15 cellular contexts compared by ENCODE assay signal in the genomic region with DNA sequence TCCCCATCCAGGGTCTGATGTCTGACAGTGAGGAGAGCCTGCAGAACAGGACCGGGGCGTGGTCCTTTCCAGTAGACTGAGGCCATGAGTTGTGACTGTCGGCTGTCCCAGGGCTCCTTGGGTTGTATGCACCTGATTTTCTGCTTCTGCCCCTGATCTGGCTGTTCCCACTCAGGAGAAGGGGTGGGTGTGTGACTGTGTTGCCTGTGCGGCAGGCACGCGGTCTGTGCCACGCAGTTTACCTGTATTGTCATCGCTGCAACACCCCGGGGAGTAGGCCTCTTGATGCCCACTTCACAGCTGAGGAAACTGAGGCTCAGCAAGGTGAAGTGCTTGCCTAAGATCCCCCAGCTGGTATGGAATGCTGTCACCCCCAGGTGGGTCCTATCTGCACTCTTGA. TPM values are rescaled to one million over a fixed set of nuclear protein-coding genes. Genes with fewer than 3 reads are reported as not detected.
DNase-seq lines count a peak whose midpoint lies in the region; ATAC-seq and TF ChIP-seq lines count a peak whose summit lies in the region.
"Had no signal": no experiment of that assay in that cellular context is flagged by ENCODE, and none has a peak within 500 bp of the region (broad histone marks: within the 10 kb centered on the region; RNA-seq: fewer than 3 reads in every experiment).

No MANE protein-coding gene starts in this region.

- intact Hi-C loops in thyroid gland (cut with DNase I) = no loop called here

- no peak for TF ChIP-seq CTCF in fibroblast of lung (conservative IDR thresholded peaks at IDR 0.05 in 1 of 2, IDR thresholded peaks at IDR 0.05 in 1 of 2; ENCODE audit: low read depth in 1 of 2, low read length in 2 of 2)
- no peak for TF ChIP-seq CTCF in nephron (IDR thresholded peaks at IDR 0.05; ENCODE audit: unreplicated experiment in 3 of 3)
- TF ChIP-seq CTCF in thyroid gland (IDR thresholded peaks at IDR 0.05) = no peak

- H3K27me3 ChIP-seq in fibroblast of lung (ENCODE audit: control insufficient read depth, insufficient read depth, low read length) (no peaks in the 10 kb centered on the region), thyroid gland (no peaks in the 10 kb centered on the region)

- 80 to 100% methylated on average over 3 to 9 of the region's 9 CpGs for WGBS in thyroid gland, 2 donors

- H3K27ac Mint-ChIP-seq in T-helper 17 cell (no peak overlapping the region), nephron (peak overlapping the region in 1 of 3 experiments; percentile 41)
- H3K27ac Mint-ChIP-seq: activated CD4-positive, alpha-beta T cell treated with anti-CD3 and anti-CD28 coated beads, Interleukin-2, amount 10 ng/mL, durations not matched to agents 24 days and 14 days; CD8-positive, alpha-beta memory T cell; neural progenitor cell had no signal

- H3K27ac ChIP-seq in fibroblast of lung (ENCODE audit: insufficient read depth, low read length) (peak overlapping the region; percentile 55), thyroid gland (peak overlapping the region in 2 of 3 donors; percentile 68 to 70)
- H3K27ac ChIP-seq: neural progenitor cell had no signal

- H3K4me2 ChIP-seq in fibroblast of lung (ENCODE audit: extremely low read depth, insufficient read depth, low read length) = peak overlapping the region; percentile 96
- H3K4me2 ChIP-seq: neural progenitor cell had no signal

- in situ Hi-C loops in G401 (cut with HindIII; ENCODE audit: low sequenced_read_pairs) = no loop called here

- H3K4me3 ChIP-seq in fibroblast of lung (replicated peaks in 1 of 4; ENCODE audit: control extremely low read depth in 1 of 4, insufficient read depth in 1 of 4, low read depth in 3 of 4, low read length in 4 of 4) (peak overlapping the region; percentile 60 to 96 (median 78)), thyroid gland (replicated peaks in 1 of 3) (peak overlapping the region in 1 of 3 donors; percentile 25)
- H3K4me3 ChIP-seq: neural progenitor cell had no signal

- H3K4me1 Mint-ChIP-seq in T-helper 17 cell (peaks cover 20% of the 10 kb centered on the region), nephron (peaks cover 34% of the 10 kb centered on the region)

- ATAC-seq in T-helper 17 cell (no peak), GM19452 (IDR thresholded peaks at IDR 0.05; ENCODE audit: unreplicated experiment) (no peak)
- ATAC-seq: Panc1 had no signal

- H3K36me3 Mint-ChIP-seq in T-helper 17 cell (ENCODE audit: low read depth) (no peaks in the 10 kb centered on the region), nephron (ENCODE audit: low read depth) (no peaks in the 10 kb centered on the region)
- H3K36me3 Mint-ChIP-seq: CD8-positive, alpha-beta memory T cell; neural progenitor cell had no signal

- peak overlapping the region; percentile 33 for H3K4me3 Mint-ChIP-seq in T-helper 17 cell
- peak overlapping the region; percentile 87 to 88 (median 87) for H3K4me3 Mint-ChIP-seq in nephron

- TF ChIP-seq POLR2A in thyroid gland (IDR thresholded peaks at IDR 0.05) = no peak

- H3K9me3 ChIP-seq in T-helper 17 cell (ENCODE audit: control insufficient read depth, low read length, poor library complexity, severe bottlenecking) = no peaks in the 10 kb centered on the region
- H3K9me3 ChIP-seq in fibroblast of lung (ENCODE audit: control insufficient read depth, insufficient read depth, low read depth, low read length) = no peaks in the 10 kb centered on the region
- no peaks in the 10 kb centered on the region for H3K9me3 ChIP-seq in thyroid gland

- DNase-seq in T-helper 17 cell (no peak), fibroblast of lung (ENCODE audit: low read depth in 2 of 2) (no peak), thyroid gland (no peak), ureter (ENCODE audit: low spot score) (no peak), G401 (ENCODE audit: low spot score) (no peak), NCI-H1048 (lab: John Stamatoyannopoulos, UW) (no peak)
- DNase-seq: activated CD4-positive, alpha-beta T cell treated with anti-CD3 and anti-CD28 coated beads, Interleukin-2, amount 10 ng/mL, durations not matched to agents 24 days and 14 days; CD8-positive, alpha-beta memory T cell; NCI-H1092; stimulated activated CD4-positive, alpha-beta T cell treated with anti-CD3 and anti-CD28 coated beads, Interleukin-1b, Interleukin-23, amount 100 ng/mL, for 48 hours had no signal

- no peaks in the 10 kb centered on the region for H3K9me3 Mint-ChIP-seq in nephron
- H3K9me3 Mint-ChIP-seq: activated CD4-positive, alpha-beta T cell treated with anti-CD3 and anti-CD28 coated beads, Interleukin-2, amount 10 ng/mL, durations not matched to agents 24 days and 14 days; central memory CD8-positive, alpha-beta T cell; neural progenitor cell had no signal

- no peaks in the 10 kb centered on the region for H3K36me3 ChIP-seq in fibroblast of lung (ENCODE audit: control insufficient read depth, insufficient read depth, low read length)
- no peaks in the 10 kb centered on the region for H3K36me3 ChIP-seq in thyroid gland
- H3K36me3 ChIP-seq: neural progenitor cell had no signal

- H3K4me1 ChIP-seq in fibroblast of lung (ENCODE audit: control insufficient read depth, extremely low read depth, insufficient read depth, low read length) = peaks cover 16% of the 10 kb centered on the region
- peaks cover 6 to 12% of the 10 kb centered on the region in 2 donors for H3K4me1 ChIP-seq in thyroid gland
- H3K4me1 ChIP-seq: neural progenitor cell had no signal

- H3K9ac ChIP-seq in fibroblast of lung (ENCODE audit: insufficient read depth, low read length) = peak overlapping the region; percentile 81
- H3K9ac ChIP-seq: neural progenitor cell had no signal

- no peaks in the 10 kb centered on the region for H4K20me1 ChIP-seq in fibroblast of lung (ENCODE audit: control insufficient read depth, extremely low read depth, insufficient read depth, low read length)

- H3K27me3 Mint-ChIP-seq in T-helper 17 cell = peaks cover 23% of the 10 kb centered on the region
- peaks cover 51% of the 10 kb centered on the region for H3K27me3 Mint-ChIP-seq in nephron (ENCODE audit: low read depth)

- H3K79me2 ChIP-seq in fibroblast of lung (ENCODE audit: control insufficient read depth, insufficient read depth, low read length) = peaks cover 17% of the 10 kb centered on the region

- no peak overlapping the region for H2AFZ ChIP-seq in fibroblast of lung (ENCODE audit: low read length)
- H2AFZ ChIP-seq: neural progenitor cell had no signal

RNA-seq across cellular contexts. Expression of gene CRISPLD2, which starts 1.4 kb away (rescaled TPM):
- total RNA-seq in T-helper 17 cell (1 to 10 TPM; 1.9 to 4.2 TPM), fibroblast of lung (34.9 and 37.0 TPM in 2 replicates), thyroid gland (100 to 1,000 TPM in 2 of 4 donors, 10 to 100 TPM in 2; 48.0 to 261 (median 108) TPM), ureter (192 TPM)
- polyA plus RNA-seq in fibroblast of lung = 11.8 and 96.2 TPM in 2 replicates
- polyA plus RNA-seq in fibroblast of lung (2012) = 7.1 and 70.6 TPM in 2 replicates
- polyA minus RNA-seq in fibroblast of lung (ENCODE audit: low replicate concordance) = 16.4 and 88.9 TPM in 2 replicates
- total RNA-seq in G401 (2014; rRNA removed; shearing (Covaris generic)) = 0.03 TPM in 1 of 2 replicates, not detected in the other
